In genomic region chr6:121540210-121540609, GRCh38 we compare ENCODE assay signal across 28 cellular contexts.
"Had no signal": no experiment of that assay in that cellular context is flagged by ENCODE, and none has a peak within 500 bp of the region (broad histone marks: within the 10 kb centered on the region; RNA-seq: fewer than 3 reads in every experiment).

No MANE protein-coding gene starts in this region.

- H3K9me3 Mint-ChIP-seq: activated CD4-positive, alpha-beta memory T cell treated with anti-CD3 and anti-CD28 coated beads for 36 hours; activated CD4-positive, alpha-beta T cell treated with anti-CD3 and anti-CD28 coated beads, Interleukin-2, amount 10 ng/mL, durations not matched to agents 7 days and 5 days; activated naive CD4-positive, alpha-beta T cell treated with anti-CD3 and anti-CD28 coated beads, Interleukin-2, amount 50 U/mL, for 72 hours; activated naive CD8-positive, alpha-beta T cell treated with anti-CD3 and anti-CD28 coated beads, Interleukin-2, amount 50 U/mL, for 24 hours; activated T-cell treated with anti-CD3 and anti-CD28 coated beads, Interleukin-2, amount 50 U/mL, for 4 hours; central memory CD8-positive, alpha-beta T cell had no signal

- H3K27ac ChIP-seq: ascending aorta, KMS-11 had no signal

- H3K27me3 ChIP-seq: ascending aorta had no signal

- H3K4me3 ChIP-seq: ascending aorta had no signal

- H3K4me3 Mint-ChIP-seq: activated CD4-positive, alpha-beta memory T cell treated with anti-CD3 and anti-CD28 coated beads for 36 hours; activated CD4-positive, alpha-beta T cell treated with anti-CD3 and anti-CD28 coated beads, Interleukin-2, amount 10 ng/mL, durations not matched to agents 7 days and 5 days; activated naive CD8-positive, alpha-beta T cell treated with anti-CD3 and anti-CD28 coated beads, Interleukin-2, amount 50 U/mL, for 24 hours; activated T-cell treated with anti-CD3 and anti-CD28 coated beads, Interleukin-2, amount 50 U/mL, for 4 hours; brain; central memory CD8-positive, alpha-beta T cell; T-helper 17 cell had no signal

- H3K9ac ChIP-seq: KMS-11 had no signal

- H3K9me3 ChIP-seq: ascending aorta had no signal

- ATAC-seq: activated naive CD4-positive, alpha-beta T cell treated with anti-CD3 and anti-CD28 coated beads, Interleukin-2, amount 50 U/mL, for 72 hours; activated naive CD8-positive, alpha-beta T cell treated with anti-CD3 and anti-CD28 coated beads, Interleukin-2, amount 50 U/mL, for 24 hours; activated T-cell treated with anti-CD3 and anti-CD28 coated beads, Interleukin-2, amount 50 U/mL, for 4 hours; Panc1; Right ventricle myocardium inferior; T-helper 17 cell had no signal

- H3K27me3 Mint-ChIP-seq: activated CD4-positive, alpha-beta memory T cell treated with anti-CD3 and anti-CD28 coated beads for 36 hours; activated CD4-positive, alpha-beta T cell treated with anti-CD3 and anti-CD28 coated beads, Interleukin-2, amount 10 ng/mL, durations not matched to agents 7 days and 5 days; activated naive CD8-positive, alpha-beta T cell treated with anti-CD3 and anti-CD28 coated beads, Interleukin-2, amount 50 U/mL, for 24 hours; brain; central memory CD8-positive, alpha-beta T cell; T-helper 17 cell had no signal

- H3K36me3 Mint-ChIP-seq: activated CD4-positive, alpha-beta memory T cell treated with anti-CD3 and anti-CD28 coated beads for 36 hours; activated naive CD4-positive, alpha-beta T cell treated with anti-CD3 and anti-CD28 coated beads, Interleukin-2, amount 50 U/mL, for 72 hours; brain had no signal

- H3K36me3 ChIP-seq: ascending aorta had no signal

- H3K4me1 Mint-ChIP-seq: activated CD4-positive, alpha-beta T cell treated with anti-CD3 and anti-CD28 coated beads, Interleukin-2, amount 10 ng/mL, durations not matched to agents 7 days and 5 days; activated naive CD8-positive, alpha-beta T cell treated with anti-CD3 and anti-CD28 coated beads, Interleukin-2, amount 50 U/mL, for 24 hours; central memory CD8-positive, alpha-beta T cell; T-helper 17 cell had no signal

- H3K4me2 ChIP-seq: KMS-11 had no signal

- DNase-seq: activated CD4-positive, alpha-beta memory T cell treated with anti-CD3 and anti-CD28 coated beads for 36 hours; activated CD4-positive, alpha-beta T cell treated with anti-CD3 and anti-CD28 coated beads, Interleukin-2, amount 10 ng/mL, durations not matched to agents 7 days and 5 days; activated CD4-positive, CD25-positive, alpha-beta regulatory T cell; activated CD8-positive, alpha-beta memory T cell treated with anti-CD3 and anti-CD28 coated beads for 24 hours; activated effector memory CD4-positive, alpha-beta T cell treated with anti-CD3 and anti-CD28 coated beads, Interleukin-2, amount 50 U/mL, for 16 hours; activated naive CD4-positive, alpha-beta T cell treated with Interleukin-2 at 50 U/mL for 16 hours; activated naive CD8-positive, alpha-beta T cell treated with anti-CD3 and anti-CD28 coated beads, Interleukin-2, amount 50 U/mL, for 24 hours; activated T-cell treated with anti-CD3 and anti-CD28 coated beads, Interleukin-2, amount 50 U/mL, for 4 hours; amniotic stem cell; MV-4-11; NCI-H1092 treated with DMSO at 0.1 percent for 48 hours; NCI-H1436 treated with DMSO at 0.1 percent for 48 hours; NCI-H187; NCI-H2171; NCI-H510A treated with DMSO at 0.1 percent for 48 hours; NK-92 treated with Interleukin-12 subunit alpha and Interleukin-12 subunit beta, amount 100 ng/mL, for 24 hours; OCI-M1; RPMI8226; T-helper 17 cell; T1000 had no signal

- H3K27ac Mint-ChIP-seq: activated CD4-positive, alpha-beta memory T cell treated with anti-CD3 and anti-CD28 coated beads for 36 hours; activated CD4-positive, alpha-beta T cell treated with anti-CD3 and anti-CD28 coated beads, Interleukin-2, amount 10 ng/mL, durations not matched to agents 7 days and 5 days; activated naive CD4-positive, alpha-beta T cell treated with anti-CD3 and anti-CD28 coated beads, Interleukin-2, amount 50 U/mL, for 72 hours; activated naive CD8-positive, alpha-beta T cell treated with anti-CD3 and anti-CD28 coated beads, Interleukin-2, amount 50 U/mL, for 24 hours; T-helper 17 cell had no signal

- FAIRE-seq: TTC549 had no signal
